In the genomic region with DNA sequence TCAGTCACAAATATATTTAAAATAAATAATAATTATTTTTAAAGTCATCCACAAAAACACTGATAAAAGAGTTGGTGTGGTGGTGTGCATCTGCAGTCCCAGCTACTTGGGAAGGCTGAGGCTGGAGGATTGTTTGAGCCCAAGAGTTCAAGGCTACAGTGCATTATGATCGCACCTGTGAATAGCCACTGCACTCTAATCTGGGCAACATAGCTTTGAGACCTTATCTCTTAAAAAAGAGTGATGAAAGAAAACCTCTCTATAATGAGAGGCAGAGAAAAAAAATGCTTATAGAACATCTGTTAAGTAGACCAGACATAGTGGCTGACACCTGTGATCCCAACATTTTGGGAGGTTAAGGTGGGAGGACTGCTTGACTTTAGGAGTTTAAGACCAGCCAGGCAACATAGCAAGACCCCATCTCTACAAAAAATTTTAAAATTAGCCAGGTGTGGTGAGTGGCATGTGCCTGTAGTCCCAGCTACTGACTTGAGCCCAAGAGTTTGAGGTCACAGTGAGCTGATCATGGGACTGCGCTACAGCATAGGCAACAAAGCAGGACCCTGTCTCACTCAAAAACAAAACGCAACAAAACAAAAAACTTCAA, we compare ENCODE assay signal across 1 cellular context.
TF ChIP-seq lines count a peak whose summit lies in the region.

No MANE protein-coding gene starts in this region.

TF ChIP-seq in HepG2, 621 proteins besides CTCF, POLR2A, EP300 and RAD21 (continued from another document):
- peak; percentile 52; the same call in 1 of the 2 replicates for TF ChIP-seq HDAC2 (CRISPR knock-in tag; IDR thresholded peaks at IDR 0.05)
- TF ChIP-seq ZNF784 (CRISPR knock-in tag; IDR thresholded peaks at IDR 0.05; ENCODE audit: borderline replicate concordance) = no peak
- TF ChIP-seq, protein P1, sequence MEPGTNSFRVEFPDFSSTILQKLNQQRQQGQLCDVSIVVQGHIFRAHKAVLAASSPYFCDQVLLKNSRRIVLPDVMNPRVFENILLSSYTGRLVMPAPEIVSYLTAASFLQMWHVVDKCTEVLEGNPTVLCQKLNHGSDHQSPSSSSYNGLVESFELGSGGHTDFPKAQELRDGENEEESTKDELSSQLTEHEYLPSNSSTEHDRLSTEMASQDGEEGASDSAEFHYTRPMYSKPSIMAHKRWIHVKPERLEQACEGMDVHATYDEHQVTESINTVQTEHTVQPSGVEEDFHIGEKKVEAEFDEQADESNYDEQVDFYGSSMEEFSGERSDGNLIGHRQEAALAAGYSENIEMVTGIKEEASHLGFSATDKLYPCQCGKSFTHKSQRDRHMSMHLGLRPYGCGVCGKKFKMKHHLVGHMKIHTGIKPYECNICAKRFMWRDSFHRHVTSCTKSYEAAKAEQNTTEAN (CRISPR knock-in tag; conservative IDR thresholded peaks at IDR 0.05) = no peak
